Comparison of ENCODE assay signal across 1 cellular context in the genomic region with DNA sequence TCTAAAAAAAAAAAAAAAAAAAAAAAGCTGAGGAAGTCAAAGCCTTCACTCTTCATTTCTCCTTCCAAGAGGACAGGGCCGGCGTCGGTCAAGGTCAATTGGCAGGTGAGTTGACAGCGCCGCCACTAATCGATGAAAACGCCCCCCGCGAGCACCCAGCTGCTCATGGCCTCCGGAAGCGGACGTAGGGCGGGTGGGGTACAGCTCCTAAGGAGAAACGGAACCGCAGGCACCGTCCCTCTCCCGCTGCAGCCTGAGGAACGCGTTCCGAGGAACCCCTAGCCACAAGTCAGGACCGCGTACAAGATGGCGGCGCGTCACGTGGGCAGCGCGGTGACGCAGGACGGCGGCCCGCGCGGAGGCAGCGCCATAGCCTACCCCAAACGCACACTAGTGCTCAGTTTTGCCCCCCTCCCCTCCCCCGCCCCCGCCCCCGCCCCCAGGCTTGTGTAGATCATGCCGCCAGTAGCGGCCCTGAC.
A peak's percentile ranks its signal among the peaks of the same experiment; 100 is the strongest.
TF ChIP-seq lines count a peak whose summit lies in the region.

A gene (plus strand): TSS at position 465 of the 479 bp plus-strand sequence. CDS start 16,045 bp downstream, outside the sequence.

TF ChIP-seq in HepG2, 621 proteins besides CTCF, POLR2A, EP300 and RAD21 (continued from another document and continues in another):
- TF ChIP-seq, protein P1, sequence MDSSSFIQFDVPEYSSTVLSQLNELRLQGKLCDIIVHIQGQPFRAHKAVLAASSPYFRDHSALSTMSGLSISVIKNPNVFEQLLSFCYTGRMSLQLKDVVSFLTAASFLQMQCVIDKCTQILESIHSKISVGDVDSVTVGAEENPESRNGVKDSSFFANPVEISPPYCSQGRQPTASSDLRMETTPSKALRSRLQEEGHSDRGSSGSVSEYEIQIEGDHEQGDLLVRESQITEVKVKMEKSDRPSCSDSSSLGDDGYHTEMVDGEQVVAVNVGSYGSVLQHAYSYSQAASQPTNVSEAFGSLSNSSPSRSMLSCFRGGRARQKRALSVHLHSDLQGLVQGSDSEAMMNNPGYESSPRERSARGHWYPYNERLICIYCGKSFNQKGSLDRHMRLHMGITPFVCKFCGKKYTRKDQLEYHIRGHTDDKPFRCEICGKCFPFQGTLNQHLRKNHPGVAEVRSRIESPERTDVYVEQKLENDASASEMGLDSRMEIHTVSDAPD (CRISPR knock-in tag; IDR thresholded peaks at IDR 0.05), result no peak
- TF ChIP-seq KLF6 (CRISPR knock-in tag; IDR thresholded peaks at IDR 0.05), result peak; percentile 57; the same call in 1 of the 2 replicates
- TF ChIP-seq, protein P2, sequence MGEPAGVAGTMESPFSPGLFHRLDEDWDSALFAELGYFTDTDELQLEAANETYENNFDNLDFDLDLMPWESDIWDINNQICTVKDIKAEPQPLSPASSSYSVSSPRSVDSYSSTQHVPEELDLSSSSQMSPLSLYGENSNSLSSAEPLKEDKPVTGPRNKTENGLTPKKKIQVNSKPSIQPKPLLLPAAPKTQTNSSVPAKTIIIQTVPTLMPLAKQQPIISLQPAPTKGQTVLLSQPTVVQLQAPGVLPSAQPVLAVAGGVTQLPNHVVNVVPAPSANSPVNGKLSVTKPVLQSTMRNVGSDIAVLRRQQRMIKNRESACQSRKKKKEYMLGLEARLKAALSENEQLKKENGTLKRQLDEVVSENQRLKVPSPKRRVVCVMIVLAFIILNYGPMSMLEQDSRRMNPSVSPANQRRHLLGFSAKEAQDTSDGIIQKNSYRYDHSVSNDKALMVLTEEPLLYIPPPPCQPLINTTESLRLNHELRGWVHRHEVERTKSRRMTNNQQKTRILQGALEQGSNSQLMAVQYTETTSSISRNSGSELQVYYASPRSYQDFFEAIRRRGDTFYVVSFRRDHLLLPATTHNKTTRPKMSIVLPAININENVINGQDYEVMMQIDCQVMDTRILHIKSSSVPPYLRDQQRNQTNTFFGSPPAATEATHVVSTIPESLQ (CRISPR knock-in tag; conservative IDR thresholded peaks at IDR 0.05), result no peak
- no peak; the same call in 1 of the 2 replicates for TF ChIP-seq RFX5 (IDR thresholded peaks at IDR 0.05; ENCODE audit: low read depth, low read length)
- TF ChIP-seq ZNF720 (CRISPR knock-in tag; IDR thresholded peaks at IDR 0.05), result no peak
- peak; percentile 73 for TF ChIP-seq ZNF331 (CRISPR knock-in tag; IDR thresholded peaks at IDR 0.05)
- TF ChIP-seq, protein P3, sequence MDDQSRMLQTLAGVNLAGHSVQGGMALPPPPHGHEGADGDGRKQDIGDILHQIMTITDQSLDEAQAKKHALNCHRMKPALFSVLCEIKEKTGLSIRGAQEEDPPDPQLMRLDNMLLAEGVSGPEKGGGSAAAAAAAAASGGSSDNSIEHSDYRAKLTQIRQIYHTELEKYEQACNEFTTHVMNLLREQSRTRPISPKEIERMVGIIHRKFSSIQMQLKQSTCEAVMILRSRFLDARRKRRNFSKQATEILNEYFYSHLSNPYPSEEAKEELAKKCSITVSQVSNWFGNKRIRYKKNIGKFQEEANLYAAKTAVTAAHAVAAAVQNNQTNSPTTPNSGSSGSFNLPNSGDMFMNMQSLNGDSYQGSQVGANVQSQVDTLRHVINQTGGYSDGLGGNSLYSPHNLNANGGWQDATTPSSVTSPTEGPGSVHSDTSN (CRISPR knock-in tag; IDR thresholded peaks at IDR 0.05; ENCODE audit: borderline replicate concordance), result no peak
- no peak for TF ChIP-seq ZNF44 (CRISPR knock-in tag; IDR thresholded peaks at IDR 0.05)
- no peak for TF ChIP-seq CHD2 (IDR thresholded peaks at IDR 0.05; ENCODE audit: low read depth, low read length)
- no peak; the same call in 1 of the 2 replicates for TF ChIP-seq ZNF230 (CRISPR knock-in tag; IDR thresholded peaks at IDR 0.05)
- TF ChIP-seq FOXM1 (CRISPR knock-in tag; IDR thresholded peaks at IDR 0.05), result no peak
- TF ChIP-seq, protein P4, sequence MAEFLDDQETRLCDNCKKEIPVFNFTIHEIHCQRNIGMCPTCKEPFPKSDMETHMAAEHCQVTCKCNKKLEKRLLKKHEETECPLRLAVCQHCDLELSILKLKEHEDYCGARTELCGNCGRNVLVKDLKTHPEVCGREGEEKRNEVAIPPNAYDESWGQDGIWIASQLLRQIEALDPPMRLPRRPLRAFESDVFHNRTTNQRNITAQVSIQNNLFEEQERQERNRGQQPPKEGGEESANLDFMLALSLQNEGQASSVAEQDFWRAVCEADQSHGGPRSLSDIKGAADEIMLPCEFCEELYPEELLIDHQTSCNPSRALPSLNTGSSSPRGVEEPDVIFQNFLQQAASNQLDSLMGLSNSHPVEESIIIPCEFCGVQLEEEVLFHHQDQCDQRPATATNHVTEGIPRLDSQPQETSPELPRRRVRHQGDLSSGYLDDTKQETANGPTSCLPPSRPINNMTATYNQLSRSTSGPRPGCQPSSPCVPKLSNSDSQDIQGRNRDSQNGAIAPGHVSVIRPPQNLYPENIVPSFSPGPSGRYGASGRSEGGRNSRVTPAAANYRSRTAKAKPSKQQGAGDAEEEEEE (CRISPR knock-in tag; IDR thresholded peaks at IDR 0.05; ENCODE audit: borderline replicate concordance), result no peak
- TF ChIP-seq ZNF160 (CRISPR knock-in tag; IDR thresholded peaks at IDR 0.05), result no peak; the same call in 1 of the 2 replicates
- TF ChIP-seq TEAD2 (CRISPR knock-in tag; IDR thresholded peaks at IDR 0.05), result no peak
- TF ChIP-seq, protein P5, sequence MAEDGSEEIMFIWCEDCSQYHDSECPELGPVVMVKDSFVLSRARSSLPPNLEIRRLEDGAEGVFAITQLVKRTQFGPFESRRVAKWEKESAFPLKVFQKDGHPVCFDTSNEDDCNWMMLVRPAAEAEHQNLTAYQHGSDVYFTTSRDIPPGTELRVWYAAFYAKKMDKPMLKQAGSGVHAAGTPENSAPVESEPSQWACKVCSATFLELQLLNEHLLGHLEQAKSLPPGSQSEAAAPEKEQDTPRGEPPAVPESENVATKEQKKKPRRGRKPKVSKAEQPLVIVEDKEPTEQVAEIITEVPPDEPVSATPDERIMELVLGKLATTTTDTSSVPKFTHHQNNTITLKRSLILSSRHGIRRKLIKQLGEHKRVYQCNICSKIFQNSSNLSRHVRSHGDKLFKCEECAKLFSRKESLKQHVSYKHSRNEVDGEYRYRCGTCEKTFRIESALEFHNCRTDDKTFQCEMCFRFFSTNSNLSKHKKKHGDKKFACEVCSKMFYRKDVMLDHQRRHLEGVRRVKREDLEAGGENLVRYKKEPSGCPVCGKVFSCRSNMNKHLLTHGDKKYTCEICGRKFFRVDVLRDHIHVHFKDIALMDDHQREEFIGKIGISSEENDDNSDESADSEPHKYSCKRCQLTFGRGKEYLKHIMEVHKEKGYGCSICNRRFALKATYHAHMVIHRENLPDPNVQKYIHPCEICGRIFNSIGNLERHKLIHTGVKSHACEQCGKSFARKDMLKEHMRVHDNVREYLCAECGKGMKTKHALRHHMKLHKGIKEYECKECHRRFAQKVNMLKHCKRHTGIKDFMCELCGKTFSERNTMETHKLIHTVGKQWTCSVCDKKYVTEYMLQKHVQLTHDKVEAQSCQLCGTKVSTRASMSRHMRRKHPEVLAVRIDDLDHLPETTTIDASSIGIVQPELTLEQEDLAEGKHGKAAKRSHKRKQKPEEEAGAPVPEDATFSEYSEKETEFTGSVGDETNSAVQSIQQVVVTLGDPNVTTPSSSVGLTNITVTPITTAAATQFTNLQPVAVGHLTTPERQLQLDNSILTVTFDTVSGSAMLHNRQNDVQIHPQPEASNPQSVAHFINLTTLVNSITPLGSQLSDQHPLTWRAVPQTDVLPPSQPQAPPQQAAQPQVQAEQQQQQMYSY (CRISPR knock-in tag; IDR thresholded peaks at IDR 0.05), result no peak
- TF ChIP-seq, protein P6, sequence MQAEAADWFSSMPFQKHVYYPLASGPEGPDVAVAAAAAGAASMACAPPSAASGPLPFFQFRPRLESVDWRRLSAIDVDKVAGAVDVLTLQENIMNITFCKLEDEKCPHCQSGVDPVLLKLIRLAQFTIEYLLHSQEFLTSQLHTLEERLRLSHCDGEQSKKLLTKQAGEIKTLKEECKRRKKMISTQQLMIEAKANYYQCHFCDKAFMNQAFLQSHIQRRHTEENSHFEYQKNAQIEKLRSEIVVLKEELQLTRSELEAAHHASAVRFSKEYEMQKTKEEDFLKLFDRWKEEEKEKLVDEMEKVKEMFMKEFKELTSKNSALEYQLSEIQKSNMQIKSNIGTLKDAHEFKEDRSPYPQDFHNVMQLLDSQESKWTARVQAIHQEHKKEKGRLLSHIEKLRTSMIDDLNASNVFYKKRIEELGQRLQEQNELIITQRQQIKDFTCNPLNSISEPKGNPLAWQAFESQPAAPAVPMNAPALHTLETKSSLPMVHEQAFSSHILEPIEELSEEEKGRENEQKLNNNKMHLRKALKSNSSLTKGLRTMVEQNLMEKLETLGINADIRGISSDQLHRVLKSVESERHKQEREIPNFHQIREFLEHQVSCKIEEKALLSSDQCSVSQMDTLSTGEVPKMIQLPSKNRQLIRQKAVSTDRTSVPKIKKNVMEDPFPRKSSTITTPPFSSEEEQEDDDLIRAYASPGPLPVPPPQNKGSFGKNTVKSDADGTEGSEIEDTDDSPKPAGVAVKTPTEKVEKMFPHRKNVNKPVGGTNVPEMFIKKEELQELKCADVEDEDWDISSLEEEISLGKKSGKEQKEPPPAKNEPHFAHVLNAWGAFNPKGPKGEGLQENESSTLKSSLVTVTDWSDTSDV (CRISPR knock-in tag; IDR thresholded peaks at IDR 0.05), result no peak
- no peak for TF ChIP-seq JUND (CRISPR knock-in tag; IDR thresholded peaks at IDR 0.05)
- no peak for TF ChIP-seq TRIM24 (CRISPR knock-in tag; IDR thresholded peaks at IDR 0.05)
- TF ChIP-seq, protein P7, sequence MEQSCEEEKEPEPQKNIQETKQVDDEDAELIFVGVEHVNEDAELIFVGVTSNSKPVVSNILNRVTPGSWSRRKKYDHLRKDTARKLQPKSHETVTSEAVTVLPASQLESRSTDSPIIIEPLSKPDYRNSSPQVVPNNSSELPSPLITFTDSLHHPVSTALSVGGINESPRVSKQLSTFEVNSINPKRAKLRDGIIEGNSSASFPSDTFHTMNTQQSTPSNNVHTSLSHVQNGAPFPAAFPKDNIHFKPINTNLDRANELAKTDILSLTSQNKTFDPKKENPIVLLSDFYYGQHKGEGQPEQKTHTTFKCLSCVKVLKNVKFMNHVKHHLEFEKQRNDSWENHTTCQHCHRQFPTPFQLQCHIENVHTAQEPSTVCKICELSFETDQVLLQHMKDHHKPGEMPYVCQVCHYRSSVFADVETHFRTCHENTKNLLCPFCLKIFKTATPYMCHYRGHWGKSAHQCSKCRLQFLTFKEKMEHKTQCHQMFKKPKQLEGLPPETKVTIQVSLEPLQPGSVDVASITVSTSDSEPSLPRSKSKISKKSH (CRISPR knock-in tag; IDR thresholded peaks at IDR 0.05; ENCODE audit: borderline replicate concordance), result peak; percentile 61; the same call in 1 of the 2 replicates
- no peak for TF ChIP-seq ZNF383 (CRISPR knock-in tag; IDR thresholded peaks at IDR 0.05; ENCODE audit: borderline replicate concordance)
- no peak for TF ChIP-seq PHB2 (IDR thresholded peaks at IDR 0.05; ENCODE audit: partially characterized antibody)
- no peak for TF ChIP-seq KLF12 (CRISPR knock-in tag; IDR thresholded peaks at IDR 0.05; ENCODE audit: borderline replicate concordance)
- TF ChIP-seq, protein P8, sequence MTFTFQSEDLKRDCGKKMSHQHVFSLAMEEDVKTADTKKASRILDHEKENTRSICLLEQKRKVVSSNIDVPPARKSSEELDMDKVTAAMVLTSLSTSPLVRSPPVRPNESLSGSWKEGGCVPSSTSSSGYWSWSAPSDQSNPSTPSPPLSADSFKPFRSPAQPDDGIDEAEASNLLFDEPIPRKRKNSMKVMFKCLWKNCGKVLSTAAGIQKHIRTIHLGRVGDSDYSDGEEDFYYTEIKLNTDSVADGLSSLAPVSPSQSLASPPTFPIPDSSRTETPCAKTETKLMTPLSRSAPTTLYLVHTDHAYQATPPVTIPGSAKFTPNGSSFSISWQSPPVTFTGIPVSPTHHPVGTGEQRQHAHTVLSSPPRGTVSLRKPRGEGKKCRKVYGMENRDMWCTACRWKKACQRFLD (CRISPR knock-in tag; IDR thresholded peaks at IDR 0.05; ENCODE audit: borderline replicate concordance), result peak; percentile 32; the same call in 1 of the 2 replicates
- 0 out of 2 replicates have a peak, but pooled peaks have one; percentile 60 for TF ChIP-seq ZNF891 (CRISPR knock-in tag; IDR thresholded peaks at IDR 0.05)
- TF ChIP-seq HMG20A (CRISPR knock-in tag; IDR thresholded peaks at IDR 0.05; ENCODE audit: borderline replicate concordance), result no peak
- 0 out of 2 replicates have a peak, but pooled peaks have one; percentile 48 for TF ChIP-seq SRY (CRISPR knock-in tag; IDR thresholded peaks at IDR 0.05)
- no peak for TF ChIP-seq GLI4 (CRISPR knock-in tag; IDR thresholded peaks at IDR 0.05; ENCODE audit: borderline replicate concordance)
- TF ChIP-seq, protein P9, sequence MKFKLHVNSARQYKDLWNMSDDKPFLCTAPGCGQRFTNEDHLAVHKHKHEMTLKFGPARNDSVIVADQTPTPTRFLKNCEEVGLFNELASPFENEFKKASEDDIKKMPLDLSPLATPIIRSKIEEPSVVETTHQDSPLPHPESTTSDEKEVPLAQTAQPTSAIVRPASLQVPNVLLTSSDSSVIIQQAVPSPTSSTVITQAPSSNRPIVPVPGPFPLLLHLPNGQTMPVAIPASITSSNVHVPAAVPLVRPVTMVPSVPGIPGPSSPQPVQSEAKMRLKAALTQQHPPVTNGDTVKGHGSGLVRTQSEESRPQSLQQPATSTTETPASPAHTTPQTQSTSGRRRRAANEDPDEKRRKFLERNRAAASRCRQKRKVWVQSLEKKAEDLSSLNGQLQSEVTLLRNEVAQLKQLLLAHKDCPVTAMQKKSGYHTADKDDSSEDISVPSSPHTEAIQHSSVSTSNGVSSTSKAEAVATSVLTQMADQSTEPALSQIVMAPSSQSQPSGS (CRISPR knock-in tag; IDR thresholded peaks at IDR 0.05), result 0 out of 2 replicates have a peak, but pooled peaks have one; percentile 34
